In genomic region chr10:60427709-60428386, GRCh38 we compare ENCODE assay signal across 19 cellular contexts. TPM values are rescaled to one million over a fixed set of nuclear protein-coding genes. Genes with fewer than 3 reads are reported as not detected.
A peak's percentile ranks its signal among the peaks of the same experiment; 100 is the strongest.
DNase-seq lines count a peak whose midpoint lies in the region; ATAC-seq and TF ChIP-seq lines count a peak whose summit lies in the region.
"Had no signal": no experiment of that assay in that cellular context is flagged by ENCODE, and none has a peak within 500 bp of the region (broad histone marks: within the 10 kb centered on the region; RNA-seq: fewer than 3 reads in every experiment).

No MANE protein-coding gene starts in this region.

- H3K4me1 Mint-ChIP-seq in endothelial cell (ENCODE audit: unreplicated experiment), result peaks cover 20% of the 10 kb centered on the region
- peaks cover 63% of the 10 kb centered on the region for H3K4me1 Mint-ChIP-seq in osteocyte (ENCODE audit: unreplicated experiment)

- no peaks in the 10 kb centered on the region for H3K36me3 ChIP-seq in KMS-11 (ENCODE audit: insufficient read depth)
- H3K36me3 ChIP-seq: heart left ventricle, SJCRH30 had no signal

- no peaks in the 10 kb centered on the region for H3K27me3 ChIP-seq in KMS-11 (ENCODE audit: insufficient read depth, low read depth)
- H3K27me3 ChIP-seq: heart left ventricle, SJCRH30, testis had no signal

- H3K9ac ChIP-seq in KMS-11, result no peak overlapping the region

- ATAC-seq in GM19324 (IDR thresholded peaks at IDR 0.05; ENCODE audit: low FRiP score, unreplicated experiment) (no peak), GM21447 (IDR thresholded peaks at IDR 0.05; ENCODE audit: unreplicated experiment) (no peak)
- ATAC-seq: GM12878, WTC11 had no signal

- H3K4me3 Mint-ChIP-seq in endothelial cell (ENCODE audit: unreplicated experiment) (no peak overlapping the region), osteocyte (ENCODE audit: unreplicated experiment) (no peak overlapping the region)
- H3K4me3 Mint-ChIP-seq: activated CD4-positive, alpha-beta memory T cell treated with anti-CD3 and anti-CD28 coated beads for 36 hours; CD4-positive, alpha-beta T cell; WTC11 had no signal

- H3K27ac Mint-ChIP-seq in endothelial cell (ENCODE audit: unreplicated experiment) (peak overlapping the region; percentile 74), osteocyte (ENCODE audit: unreplicated experiment) (peak overlapping the region; percentile 80)
- H3K27ac Mint-ChIP-seq: activated CD4-positive, alpha-beta memory T cell treated with anti-CD3 and anti-CD28 coated beads for 36 hours; CD4-positive, alpha-beta T cell; WTC11 had no signal

- no peak overlapping the region for H3K27ac ChIP-seq in KMS-11
- H3K27ac ChIP-seq: SJCRH30, testis had no signal

- no peaks in the 10 kb centered on the region for H3K36me3 Mint-ChIP-seq in endothelial cell (ENCODE audit: low read depth, unreplicated experiment)
- peaks cover 3% of the 10 kb centered on the region for H3K36me3 Mint-ChIP-seq in osteocyte (ENCODE audit: unreplicated experiment)
- H3K36me3 Mint-ChIP-seq: activated CD4-positive, alpha-beta memory T cell treated with anti-CD3 and anti-CD28 coated beads for 36 hours; WTC11 had no signal

- peaks cover 62% of the 10 kb centered on the region for H4K20me1 ChIP-seq in KMS-11 (ENCODE audit: insufficient read depth)

- DNase-seq in EH (ENCODE audit: low read depth) (peak; percentile 59), endothelial cell (ENCODE audit: low spot score) (no peak), osteocyte (ENCODE audit: extremely low spot score, unreplicated experiment) (no peak)
- DNase-seq in stimulated activated CD4-positive, alpha-beta T cell treated with anti-CD3 and anti-CD28 coated beads, Interleukin-1b, Interleukin-23, amount 100 ng/mL, for 48 hours, result no peak
- DNase-seq: activated CD4-positive, alpha-beta memory T cell treated with anti-CD3 and anti-CD28 coated beads for 36 hours; activated T-cell treated with anti-CD3 and anti-CD28 coated beads for 4 hours; CD4-positive, alpha-beta T cell; NCI-H187; NCI-H345; nucleus accumbens; SJCRH30; stimulated activated CD4-positive, alpha-beta T cell treated with anti-CD3 and anti-CD28 coated beads, Interleukin-15, amount 100 ng/mL, for 24 hours; testis had no signal

- H3K79me2 ChIP-seq in KMS-11 (ENCODE audit: insufficient read depth, low read depth), result peaks cover 95% of the 10 kb centered on the region

- no peak overlapping the region for H3K4me3 ChIP-seq in KMS-11 (IDR thresholded peaks at IDR 0.05; ENCODE audit: insufficient read depth, low read depth, low read length)
- H3K4me3 ChIP-seq: GM12878, heart left ventricle, SJCRH30, testis had no signal

- H3K4me2 ChIP-seq in KMS-11, result peak overlapping the region; percentile 6; the same call in 1 of the 2 replicates

- no peaks in the 10 kb centered on the region for H3K27me3 Mint-ChIP-seq in endothelial cell (ENCODE audit: unreplicated experiment)
- H3K27me3 Mint-ChIP-seq in osteocyte (ENCODE audit: unreplicated experiment), result no peaks in the 10 kb centered on the region
- H3K27me3 Mint-ChIP-seq: activated CD4-positive, alpha-beta memory T cell treated with anti-CD3 and anti-CD28 coated beads for 36 hours; CD4-positive, alpha-beta T cell had no signal

- TF ChIP-seq CTCF in KMS-11 (conservative IDR thresholded peaks at IDR 0.05; ENCODE audit: low read depth, low read length), result no peak
- no peak for TF ChIP-seq CTCF in endothelial cell (IDR thresholded peaks at IDR 0.05; ENCODE audit: unreplicated experiment)
- no peak for TF ChIP-seq CTCF in osteocyte (IDR thresholded peaks at IDR 0.05)

- H2AFZ ChIP-seq in KMS-11 (ENCODE audit: low read depth), result no peak overlapping the region

- no peaks in the 10 kb centered on the region for H3K9me3 Mint-ChIP-seq in endothelial cell (ENCODE audit: unreplicated experiment)
- H3K9me3 Mint-ChIP-seq in osteocyte (ENCODE audit: unreplicated experiment), result peaks cover 4% of the 10 kb centered on the region
- H3K9me3 Mint-ChIP-seq: activated CD4-positive, alpha-beta memory T cell treated with anti-CD3 and anti-CD28 coated beads for 36 hours; CD4-positive, alpha-beta T cell; WTC11 had no signal

- peaks cover 72% of the 10 kb centered on the region for H3K4me1 ChIP-seq in KMS-11 (ENCODE audit: low read depth, poor library complexity, severe bottlenecking)
- H3K4me1 ChIP-seq: testis had no signal

RNA-seq across cellular contexts. Expression of gene ANK3, which starts 38.2 kb away (rescaled TPM):
- 12.6 TPM for total RNA-seq in endothelial cell (ENCODE audit: unreplicated experiment)
- 21.2 and 22.0 TPM in 2 replicates for total RNA-seq in osteocyte
